Comparison of ENCODE assay signal across 12 cellular contexts in genomic region chr5:90899014-90899604, GRCh38.
"Had no signal": no experiment of that assay in that cellular context is flagged by ENCODE, and none has a peak within 500 bp of the region (broad histone marks: within the 10 kb centered on the region; RNA-seq: fewer than 3 reads in every experiment).

No MANE protein-coding gene starts in this region.

- H3K27me3 ChIP-seq: uterus had no signal

- DNase-seq: activated CD4-positive, alpha-beta T cell treated with anti-CD3 and anti-CD28 coated beads, Interleukin-2, amount 50 U/mL, for 1 hour; activated CD4-positive, CD25-positive, alpha-beta regulatory T cell; activated naive CD4-positive, alpha-beta T cell treated with anti-CD3 and anti-CD28 coated beads, Interleukin-2, amount 50 U/mL, for 16 hours; activated T-cell treated with anti-CD3 and anti-CD28 coated beads for 4 hours; dermis blood vessel endothelial cell; erythroblast; hippocampal formation; stimulated activated CD4-positive, alpha-beta T cell treated with anti-CD3 and anti-CD28 coated beads, Interleukin-4, amount 100 ng/mL, for 24 hours; stimulated activated naive CD8-positive, alpha-beta T cell treated with anti-CD3 and anti-CD28 coated beads, Interleukin-15, amount 100 ng/mL, for 72 hours; T-helper 2 cell; uterus had no signal

- H3K4me3 ChIP-seq: thoracic aorta, uterus had no signal

- H3K4me1 ChIP-seq: uterus had no signal

- H3K36me3 ChIP-seq: thoracic aorta, uterus had no signal

- H3K9me3 ChIP-seq: thoracic aorta, uterus had no signal

- H3K27ac ChIP-seq: thoracic aorta, uterus had no signal
